Comparison of ENCODE assay signal across 8 cellular contexts in genomic region chrX:103211012-103211715, GRCh38. TPM values are rescaled to one million over a fixed set of nuclear protein-coding genes. Genes with fewer than 3 reads are reported as not detected.
DNase-seq lines count a peak whose midpoint lies in the region; ATAC-seq and TF ChIP-seq lines count a peak whose summit lies in the region.

No MANE protein-coding gene starts in this region.

- ATAC-seq in CD4-positive, CD25-positive, alpha-beta regulatory T cell (ENCODE audit: low read depth in 2 of 2), result no peak
- ATAC-seq in GM18868 (IDR thresholded peaks at IDR 0.05; ENCODE audit: unreplicated experiment) (peak; percentile 26), foreskin keratinocyte (no peak)
- no peak for ATAC-seq in activated T-cell treated with anti-CD3 and anti-CD28 coated beads, Interleukin-2, amount 50 U/mL, for 72 hours (replicated peaks in 1 of 2)

- TF ChIP-seq CTCF in foreskin keratinocyte (conservative IDR thresholded peaks at IDR 0.05) (peak; percentile 62), retinal pigment epithelial cell (conservative IDR thresholded peaks at IDR 0.05; ENCODE audit: low read depth, low read length) (peak; percentile 57)

- no peak overlapping the region for H3K27ac ChIP-seq in CD4-positive, CD25-positive, alpha-beta regulatory T cell (ENCODE audit: insufficient read depth, low read length, poor library complexity, severe bottlenecking)
- H3K27ac ChIP-seq in foreskin keratinocyte, result no peak overlapping the region

- H3K4me3 ChIP-seq in CD4-positive, CD25-positive, alpha-beta regulatory T cell (ENCODE audit: low read depth, low read length), result no peak overlapping the region
- no peak overlapping the region for H3K4me3 ChIP-seq in retinal pigment epithelial cell (ENCODE audit: low read length)

- no peaks in the 10 kb centered on the region for H3K9me3 ChIP-seq in CD4-positive, CD25-positive, alpha-beta regulatory T cell (ENCODE audit: control insufficient read depth in 2 of 2, low read length in 2 of 2)

- no peaks in the 10 kb centered on the region for H3K27me3 ChIP-seq in CD4-positive, CD25-positive, alpha-beta regulatory T cell (ENCODE audit: control insufficient read depth, insufficient read depth, low read length)
- no peaks in the 10 kb centered on the region for H3K27me3 ChIP-seq in foreskin keratinocyte

- peaks cover 7% of the 10 kb centered on the region for H3K4me1 ChIP-seq in CD4-positive, CD25-positive, alpha-beta regulatory T cell (ENCODE audit: control insufficient read depth, insufficient read depth, low read length, poor library complexity, severe bottlenecking)
- no peaks in the 10 kb centered on the region for H3K4me1 ChIP-seq in foreskin keratinocyte

- peak; percentile 19 to 58 (median 53) for DNase-seq in CD4-positive, CD25-positive, alpha-beta regulatory T cell
- peak; percentile 74 for DNase-seq in NCI-H2227 (lab: John Stamatoyannopoulos, UW; ENCODE audit: unreplicated experiment)
- DNase-seq in activated T-cell treated with anti-CD3 and anti-CD28 coated beads, Interleukin-2, amount 50 U/mL, for 72 hours, result peak; percentile 35 to 44
- no peak for DNase-seq in foreskin keratinocyte
- no peak for DNase-seq in retinal pigment epithelial cell (ENCODE audit: low read depth)
- DNase-seq in SHP77 treated with DMSO at 0.1 percent for 48 hours (lab: John Stamatoyannopoulos, UW), result no peak
- DNase-seq in NCI-H774 (lab: John Stamatoyannopoulos, UW), result no peak

- H3K36me3 ChIP-seq in CD4-positive, CD25-positive, alpha-beta regulatory T cell (ENCODE audit: control insufficient read depth, insufficient read depth, low read length), result no peaks in the 10 kb centered on the region

- peaks cover 0 to 16% (median 4%) of the 10 kb centered on the region in 4 donors for H3K4me1 Mint-ChIP-seq in CD4-positive, CD25-positive, alpha-beta regulatory T cell
- H3K4me1 Mint-ChIP-seq in activated T-cell treated with anti-CD3 and anti-CD28 coated beads, Interleukin-2, amount 50 U/mL, for 72 hours (ENCODE audit: low read depth), result peaks cover 9% of the 10 kb centered on the region

- peak overlapping the region in 1 of 4 donors; percentile 65 for H3K4me3 Mint-ChIP-seq in CD4-positive, CD25-positive, alpha-beta regulatory T cell
- H3K4me3 Mint-ChIP-seq in activated T-cell treated with anti-CD3 and anti-CD28 coated beads, Interleukin-2, amount 50 U/mL, for 72 hours, result no peak overlapping the region

- H3K27me3 Mint-ChIP-seq in CD4-positive, CD25-positive, alpha-beta regulatory T cell, result peaks cover 18% of the 10 kb centered on the region
- no peaks in the 10 kb centered on the region for H3K27me3 Mint-ChIP-seq in activated T-cell treated with anti-CD3 and anti-CD28 coated beads, Interleukin-2, amount 50 U/mL, for 72 hours (ENCODE audit: low read depth)

- H3K9me3 Mint-ChIP-seq in CD4-positive, CD25-positive, alpha-beta regulatory T cell, result peaks cover 0 to 3% (median 0%) of the 10 kb centered on the region in 7 donors
- H3K9me3 Mint-ChIP-seq in activated T-cell treated with anti-CD3 and anti-CD28 coated beads, Interleukin-2, amount 50 U/mL, for 72 hours, result no peaks in the 10 kb centered on the region

- no peaks in the 10 kb centered on the region for H3K36me3 Mint-ChIP-seq in CD4-positive, CD25-positive, alpha-beta regulatory T cell
- H3K36me3 Mint-ChIP-seq in activated T-cell treated with anti-CD3 and anti-CD28 coated beads, Interleukin-2, amount 50 U/mL, for 72 hours (ENCODE audit: insufficient read depth in 2 of 2), result peaks cover 0 to 1% of the 10 kb centered on the region in 2 donors

- no peak overlapping the region for H3K27ac Mint-ChIP-seq in CD4-positive, CD25-positive, alpha-beta regulatory T cell
- no peak overlapping the region for H3K27ac Mint-ChIP-seq in activated T-cell treated with anti-CD3 and anti-CD28 coated beads, Interleukin-2, amount 50 U/mL, for 72 hours

RNA-seq across cellular contexts. Expression of gene BEX4, which starts 3.7 kb away (rescaled TPM):
- 32.0 TPM for total RNA-seq in CD4-positive, CD25-positive, alpha-beta regulatory T cell
- 10 to 100 TPM; 62.9 to 77.0 (median 71.2) TPM for polyA plus RNA-seq in CD4-positive, CD25-positive, alpha-beta regulatory T cell
- 10 to 100 TPM; 22.6 to 25.0 TPM for total RNA-seq in activated T-cell treated with anti-CD3 and anti-CD28 coated beads, Interleukin-2, amount 50 U/mL, for 72 hours
- 32.1 and 48.2 TPM in 2 replicates for total RNA-seq in foreskin keratinocyte
- polyA plus RNA-seq in foreskin keratinocyte, result 38.9 and 54.9 TPM in 2 replicates

RNA-seq across cellular contexts. Expression of gene TCEAL8, which starts 43.8 kb away (rescaled TPM):
- 16.8 TPM for total RNA-seq in CD4-positive, CD25-positive, alpha-beta regulatory T cell
- 10 to 100 TPM; 84.4 to 98.7 (median 96.3) TPM for polyA plus RNA-seq in CD4-positive, CD25-positive, alpha-beta regulatory T cell
- total RNA-seq in activated T-cell treated with anti-CD3 and anti-CD28 coated beads, Interleukin-2, amount 50 U/mL, for 72 hours, result 10 to 100 TPM; 30.9 to 31.9 TPM
- 96.0 and 110 TPM in 2 replicates for total RNA-seq in foreskin keratinocyte
- 97.1 and 99.6 TPM in 2 replicates for polyA plus RNA-seq in foreskin keratinocyte

Comparison
In these comparisons a context has a peak if more than half of its experiments do, and no peak if none do; other contexts are left out.
1. DNase-seq: peak in CD4-positive, CD25-positive, alpha-beta regulatory T cell (3 of 3), NCI-H2227 (single experiment) and activated T-cell treated with anti-CD3 and anti-CD28 coated beads, Interleukin-2, amount 50 U/mL, for 72 hours (2 of 2); none in foreskin keratinocyte (0 of 2), retinal pigment epithelial cell (single experiment), SHP77 treated with DMSO at 0.1 percent for 48 hours (single experiment) and NCI-H774 (single experiment).